9 cellular contexts compared by ENCODE assay signal in genomic region chr7:93245525-93246432, GRCh38. TPM values are rescaled to one million over a fixed set of nuclear protein-coding genes. Genes with fewer than 3 reads are reported as not detected.
DNase-seq lines count a peak whose midpoint lies in the region; ATAC-seq and TF ChIP-seq lines count a peak whose summit lies in the region.
"Had no signal": no experiment of that assay in that cellular context is flagged by ENCODE, and none has a peak within 500 bp of the region (broad histone marks: within the 10 kb centered on the region; RNA-seq: fewer than 3 reads in every experiment).

No MANE protein-coding gene starts in this region.

- TF ChIP-seq POLR2A in HCT116 (IDR thresholded peaks at IDR 0.05; ENCODE audit: borderline replicate concordance, extremely low read depth, insufficient read depth, insufficient read length) (no peak), esophagus squamous epithelium (IDR thresholded peaks at IDR 0.05) (no peak)

- CTCF ChIA-PET in BJ (lab: Yijun Ruan, JAX) (interaction anchor here (0.7 to 4.0 kb wide), 15 partner anchors 9 to 304 kb away, joined by 3 to 38 read pairs (median 4); partner anchors contain the start of gene VPS50), HCT116 (lab: Charles Lee) (interaction anchor here (0.7 to 4.2 kb wide), 9 partner anchors 14 to 1043 kb away, joined by 3 to 17 read pairs (median 4); partner anchors contain the start of genes HEPACAM2 and VPS50)

- POLR2A ChIA-PET in BJ (lab: Charles Lee): interaction anchor here (0.6 kb wide), 1 partner anchor 73 kb away, joined by 4 read pairs; no protein-coding TSS in a partner anchor
- POLR2A ChIA-PET in HCT116 (lab: Charles Lee): no interaction called here

- no peaks in the 10 kb centered on the region for H3K36me3 Mint-ChIP-seq in osteocyte (ENCODE audit: unreplicated experiment)

- RAD21 ChIA-PET in HCT116 (lab: Charles Lee; ENCODE audit: low non-redundant PET in 1 of 2, low total read pairs in 2 of 2, uncharacterized antibody in 2 of 2, unreplicated experiment in 2 of 2): interaction anchor here in 1 of 2 experiments (1.1 kb wide), 1 partner anchor 129 kb away, joined by 3 read pairs; no protein-coding TSS in a partner anchor

- H3K4me3 ChIP-seq in BJ (ENCODE audit: low read depth, low read length) (no peak overlapping the region), HCT116 (replicated peaks in 1 of 2; ENCODE audit: low read depth in 1 of 2, low read length in 2 of 2) (no peak overlapping the region), esophagus squamous epithelium (peak overlapping the region in 2 of 4 donors; percentile 2 to 7)

- H3K27me3 ChIP-seq in BJ (ENCODE audit: control insufficient read depth, insufficient read depth, low read length) (no peaks in the 10 kb centered on the region), HCT116 (ENCODE audit: insufficient read depth, low read length) (no peaks in the 10 kb centered on the region), esophagus squamous epithelium (no peaks in the 10 kb centered on the region)

- H3K4me3 Mint-ChIP-seq in osteocyte (ENCODE audit: unreplicated experiment): no peak overlapping the region

- H3K36me3 ChIP-seq in BJ (ENCODE audit: control insufficient read depth, insufficient read depth, low read length) (no peaks in the 10 kb centered on the region), HCT116 (ENCODE audit: control insufficient read depth in 1 of 2, insufficient read depth in 2 of 2, low read length in 2 of 2) (no peaks in the 10 kb centered on the region), esophagus squamous epithelium (peaks cover 0 to 11% (median 0%) of the 10 kb centered on the region in 3 donors)

- H3K27ac ChIP-seq in HCT116 (ENCODE audit: low read depth, low read length): no peak overlapping the region
- no peak overlapping the region for H3K27ac ChIP-seq in esophagus squamous epithelium

- no peaks in the 10 kb centered on the region for H3K9me3 Mint-ChIP-seq in osteocyte (ENCODE audit: unreplicated experiment)

- H3K27me3 Mint-ChIP-seq in osteocyte (ENCODE audit: unreplicated experiment): no peaks in the 10 kb centered on the region

- no TSS peak for BruUV-seq in HCT116 (replicated peaks; lab: Mats Ljungman, UMichigan)

- ATAC-seq in HCT116: no peak
- no peak for ATAC-seq in HG02588 (IDR thresholded peaks at IDR 0.05; ENCODE audit: unreplicated experiment)

- 28 to 31% methylated on average over 9 of the region's 9 CpGs for WGBS in esophagus squamous epithelium, 2 donors

- H3K4me2 ChIP-seq in HCT116 (ENCODE audit: low read length): no peak overlapping the region

- no peaks in the 10 kb centered on the region for H3K79me2 ChIP-seq in HCT116 (ENCODE audit: insufficient read depth, low read length)

- DNase-seq in BJ (ENCODE audit: low read depth) (no peak), HCT116 (ENCODE audit: low read depth, low spot score) (no peak), RKO (ENCODE audit: low spot score) (peak; percentile 60), esophagus squamous epithelium (lab: John Stamatoyannopoulos, UW) (no peak), osteocyte (ENCODE audit: extremely low spot score, unreplicated experiment) (no peak), hepatic stellate cell (ENCODE audit: low spot score) (no peak)
- DNase-seq in stimulated activated CD4-positive, alpha-beta T cell treated with anti-CD3 and anti-CD28 coated beads, Interleukin-4, amount 100 ng/mL, for 24 hours: no peak

- intact Hi-C loops in HCT116 (cut with micrococcal nuclease) (loop anchor here (1.0 to 10.0 kb wide), 7 partner anchors 127 to 1192 kb away; no protein-coding TSS in a partner anchor), esophagus squamous epithelium (cut with DNase I) (no loop called here)

- H3K4me1 Mint-ChIP-seq in osteocyte (ENCODE audit: unreplicated experiment): peaks cover 21% of the 10 kb centered on the region

- H3K9ac ChIP-seq in HCT116 (ENCODE audit: low read length): no peak overlapping the region

- H3K9me3 ChIP-seq in HCT116 (ENCODE audit: control insufficient read depth in 1 of 2, insufficient read depth in 1 of 2, low read depth in 1 of 2, low read length in 2 of 2) (no peaks in the 10 kb centered on the region), esophagus squamous epithelium (no peaks in the 10 kb centered on the region)

- TF ChIP-seq CTCF in BJ (IDR thresholded peaks at IDR 0.05; ENCODE audit: insufficient read depth, low read depth, low read length) (peak; percentile 35; the same call in 1 of the 2 replicates), HCT116 (IDR thresholded peaks at IDR 0.05 in 2 of 3, conservative IDR thresholded peaks at IDR 0.05 in 1 of 3; ENCODE audit: borderline replicate concordance in 1 of 3, insufficient read depth in 1 of 3, low read depth in 2 of 3, low read length in 2 of 3) (peak; percentile 35 to 70 (median 63); a peak in 5 of 6 replicates), esophagus squamous epithelium (IDR thresholded peaks at IDR 0.05) (peak; percentile 46 to 60 (median 54)), osteocyte (IDR thresholded peaks at IDR 0.05) (peak; percentile 71)

- no peaks in the 10 kb centered on the region for H3K9me2 ChIP-seq in HCT116 (ENCODE audit: insufficient read depth)

- no peak overlapping the region for H2AFZ ChIP-seq in HCT116 (ENCODE audit: low read depth, low read length, poor library complexity, severe bottlenecking)

- H3K4me1 ChIP-seq in HCT116 (ENCODE audit: control insufficient read depth in 1 of 2, insufficient read depth in 2 of 2, low read length in 2 of 2): no peaks in the 10 kb centered on the region
- peaks cover 0 to 6% (median 0%) of the 10 kb centered on the region in 3 donors for H3K4me1 ChIP-seq in esophagus squamous epithelium

- no peak overlapping the region for H3K27ac Mint-ChIP-seq in osteocyte (ENCODE audit: unreplicated experiment)

- H4K20me1 ChIP-seq in HCT116 (ENCODE audit: insufficient read depth): no peaks in the 10 kb centered on the region

- peak; percentile 72 for TF ChIP-seq RAD21 in HCT116 (IDR thresholded peaks at IDR 0.05; ENCODE audit: low read depth)

TF ChIP-seq in HCT116, 20 proteins besides CTCF, POLR2A, EP300 and RAD21:
- no peak for TF ChIP-seq MAX (IDR thresholded peaks at IDR 0.05)
- no peak for TF ChIP-seq JUND (IDR thresholded peaks at IDR 0.05)
- no peak for TF ChIP-seq FOSL1 (IDR thresholded peaks at IDR 0.05; ENCODE audit: low read depth)
- TF ChIP-seq YY1 (IDR thresholded peaks at IDR 0.05; ENCODE audit: extremely low read depth, insufficient replicate concordance, low read depth, low read length): no peak
- TF ChIP-seq ELF1 (IDR thresholded peaks at IDR 0.05; ENCODE audit: borderline replicate concordance, low read depth): no peak
- TF ChIP-seq EZH2phosphoT487 (IDR thresholded peaks at IDR 0.05; ENCODE audit: borderline replicate concordance): no peak
- no peak for TF ChIP-seq TCF7L2 (IDR thresholded peaks at IDR 0.05; ENCODE audit: borderline replicate concordance, extremely low read depth, insufficient read depth, insufficient read length)
- TF ChIP-seq REST (IDR thresholded peaks at IDR 0.05; ENCODE audit: low read depth): no peak
- TF ChIP-seq EZH2 (IDR thresholded peaks at IDR 0.05): no peak
- TF ChIP-seq CBX3 (IDR thresholded peaks at IDR 0.05; ENCODE audit: low read depth): no peak
- no peak for TF ChIP-seq POLR2AphosphoS5 (IDR thresholded peaks at IDR 0.05; ENCODE audit: low read depth, low read length)
- no peak for TF ChIP-seq EGR1 (IDR thresholded peaks at IDR 0.05; ENCODE audit: low read depth)
- TF ChIP-seq SP1 (IDR thresholded peaks at IDR 0.05; ENCODE audit: low read depth): no peak
- no peak for TF ChIP-seq CEBPB (IDR thresholded peaks at IDR 0.05; ENCODE audit: low read depth)
- no peak for TF ChIP-seq ZNF274 (IDR thresholded peaks at IDR 0.05; ENCODE audit: low read depth, low read length)

RNA-seq across cellular contexts. Expression of gene VPS50, which starts 13.6 kb away (rescaled TPM):
- polyA plus RNA-seq in BJ (2011; rRNA removed): 10.9 and 17.6 TPM in 2 replicates
- 14.1 and 14.6 TPM in 2 replicates for polyA minus RNA-seq in BJ (2011; rRNA and poly(A)+ RNA removed)
- total RNA-seq in HCT116 (2021; ENCODE audit: unreplicated experiment) (15.1 TPM), esophagus squamous epithelium (10 to 100 TPM; 14.1 to 32.5 (median 28.1) TPM), osteocyte (23.7 and 25.6 TPM in 2 replicates)
- 4.1 and 5.9 TPM in 2 replicates for polyA plus RNA-seq in HCT116 (2012)

RNA-seq across cellular contexts. Expression of gene HEPACAM2, which starts 19.5 kb away (rescaled TPM):
- polyA plus RNA-seq in BJ (2011; rRNA removed): not detected in 2 replicates
- polyA minus RNA-seq in BJ (2011; rRNA and poly(A)+ RNA removed): not detected in 2 replicates
- not detected for total RNA-seq in HCT116 (2021; ENCODE audit: unreplicated experiment)
- polyA plus RNA-seq in HCT116 (2012): 0.08 TPM in 1 of 2 replicates, not detected in the other
- total RNA-seq in esophagus squamous epithelium: not detected
- total RNA-seq in osteocyte: not detected in 2 replicates
- polyA plus RNA-seq: keratinocyte had no signal
